In genomic region chr1:206922524-206922923, GRCh38 we compare ENCODE assay signal across 19 cellular contexts. TPM values are rescaled to one million over a fixed set of nuclear protein-coding genes. Genes with fewer than 3 reads are reported as not detected.
DNase-seq lines count a peak whose midpoint lies in the region; ATAC-seq, FAIRE-seq and TF ChIP-seq lines count a peak whose summit lies in the region.
"Had no signal": no experiment of that assay in that cellular context is flagged by ENCODE, and none has a peak within 500 bp of the region (broad histone marks: within the 10 kb centered on the region; RNA-seq: fewer than 3 reads in every experiment).

No MANE protein-coding gene starts in this region.

- DNase-seq in natural killer cell (no peak), K562 (ENCODE audit: extremely low read depth in 1 of 4, low spot score in 3 of 4) (no peak), Kasumi-1 (lab: John Stamatoyannopoulos, UW) (no peak), D341Med (ENCODE audit: low spot score) (no peak)
- no peak for DNase-seq in natural killer cell treated with Interleukin-12 subunit alpha and Interleukin-12 subunit beta and Interleukin-15 and Interleukin-18, amount 100 ng/mL, for 72 hours (ENCODE audit: low spot score)
- no peak for DNase-seq in activated naive CD4-positive, alpha-beta T cell treated with anti-CD3 and anti-CD28 coated beads, Interleukin-2, amount 50 U/mL, for 16 hours
- DNase-seq in central memory CD4-positive, alpha-beta T cell, result no peak
- DNase-seq: foreskin melanocyte, GOT3, NCI-H1048, NCI-H526 had no signal

- in situ Hi-C loops in K562 (cut with MboI), result loop anchor here (25.0 kb wide), 1 partner anchor 310 kb away; the partner anchor contains the start of gene EIF2D

- H3K27ac ChIP-seq in K562 (ENCODE audit: extremely low read depth, low read depth, low read length), result no peak overlapping the region
- peak overlapping the region; percentile 73 to 89 for H3K27ac ChIP-seq in mucosa of rectum (ENCODE audit: low read depth in 2 of 2, low read length in 2 of 2)
- H3K27ac ChIP-seq: A549, SK-N-MC had no signal

- H4K20me1 ChIP-seq in K562 (replicated peaks; ENCODE audit: control insufficient read depth, insufficient read depth, low read length), result no peaks in the 10 kb centered on the region

- H3K27ac Mint-ChIP-seq in natural killer cell, result no peak overlapping the region
- H3K27ac Mint-ChIP-seq in natural killer cell treated with Interleukin-12 subunit alpha and Interleukin-12 subunit beta and Interleukin-15 and Interleukin-18, amount 100 ng/mL, for 72 hours, result no peak overlapping the region
- H3K27ac Mint-ChIP-seq: IgD-negative memory B cell had no signal

- peaks cover 17 to 26% of the 10 kb centered on the region in 2 donors for H3K4me1 Mint-ChIP-seq in natural killer cell
- H3K4me1 Mint-ChIP-seq in natural killer cell treated with Interleukin-12 subunit alpha and Interleukin-12 subunit beta and Interleukin-15 and Interleukin-18, amount 100 ng/mL, for 72 hours (ENCODE audit: low read depth in 2 of 2), result peaks cover 34 to 40% of the 10 kb centered on the region in 2 donors

- H3K9me3 ChIP-seq in K562 (replicated peaks; ENCODE audit: control insufficient read depth, insufficient read depth, low read depth, low read length) (no peaks in the 10 kb centered on the region; the same call in 1 of the 2 replicates), mucosa of rectum (ENCODE audit: control insufficient read depth in 2 of 2, low read length in 2 of 2) (no peaks in the 10 kb centered on the region)
- H3K9me3 ChIP-seq: A549, prostate gland had no signal

- TF ChIP-seq POLR2A in K562 (conservative IDR thresholded peaks at IDR 0.05), result no peak

- CTCF ChIA-PET in K562 (lab: Yijun Ruan, JAX; ENCODE audit: low intra/inter-chr PET ratio), result no interaction called here

- no peaks in the 10 kb centered on the region for H3K79me2 ChIP-seq in K562 (ENCODE audit: control insufficient read depth, insufficient read depth, low read length)

- H3K9me1 ChIP-seq in K562 (ENCODE audit: control insufficient read depth, insufficient read depth, low read length), result no peaks in the 10 kb centered on the region

- peak overlapping the region; percentile 88 for H3K4me3 Mint-ChIP-seq in natural killer cell
- no peak overlapping the region for H3K4me3 Mint-ChIP-seq in natural killer cell treated with Interleukin-12 subunit alpha and Interleukin-12 subunit beta and Interleukin-15 and Interleukin-18, amount 100 ng/mL, for 72 hours
- H3K4me3 Mint-ChIP-seq: IgD-negative memory B cell had no signal

- FAIRE-seq in K562 (lab: Jason Lieb, UNC), result no peak
- FAIRE-seq: A549 had no signal

- ATAC-seq in natural killer cell (no peak), K562 (no peak)
- ATAC-seq in natural killer cell treated with Interleukin-12 subunit alpha and Interleukin-12 subunit beta and Interleukin-15 and Interleukin-18, amount 100 ng/mL, for 72 hours, result no peak
- ATAC-seq: A549 had no signal

- intact Hi-C loops in natural killer cell (cut with micrococcal nuclease), result loop anchor here (5.0 to 10.0 kb wide), 3 partner anchors 210 to 402 kb away; partner anchors contain the start of gene CD55
- intact Hi-C loops in K562 (cut with micrococcal nuclease), result no loop called here

- no peaks in the 10 kb centered on the region for H3K27me3 Mint-ChIP-seq in natural killer cell (ENCODE audit: low read depth in 2 of 2)
- H3K27me3 Mint-ChIP-seq in natural killer cell treated with Interleukin-12 subunit alpha and Interleukin-12 subunit beta and Interleukin-15 and Interleukin-18, amount 100 ng/mL, for 72 hours, result no peaks in the 10 kb centered on the region
- H3K27me3 Mint-ChIP-seq: IgD-negative memory B cell had no signal

- WGBS in K562 (ENCODE audit: insufficient coverage, low coverage, missing lambda C conversion rate), result 0% methylated on average over 1 of the region's 1 CpG

- no peaks in the 10 kb centered on the region for H3K9me3 Mint-ChIP-seq in natural killer cell
- no peaks in the 10 kb centered on the region for H3K9me3 Mint-ChIP-seq in natural killer cell treated with Interleukin-12 subunit alpha and Interleukin-12 subunit beta and Interleukin-15 and Interleukin-18, amount 100 ng/mL, for 72 hours
- H3K9me3 Mint-ChIP-seq: IgD-negative memory B cell had no signal

- H3K27me3 ChIP-seq in K562 (ENCODE audit: control insufficient read depth in 2 of 2, insufficient read depth in 2 of 2, low read length in 2 of 2) (peaks cover 2 to 6% of the 10 kb centered on the region in 2 experiments; a peak in 2 of 5 replicates), mucosa of rectum (ENCODE audit: control insufficient read depth in 2 of 2, insufficient read depth in 2 of 2, low read length in 2 of 2) (no peaks in the 10 kb centered on the region)

- peak overlapping the region; percentile 70; the same call in 1 of the 2 replicates for H2AFZ ChIP-seq in K562 (ENCODE audit: low read depth, low read length)

- peaks cover 7% of the 10 kb centered on the region for H3K36me3 Mint-ChIP-seq in natural killer cell
- no peaks in the 10 kb centered on the region for H3K36me3 Mint-ChIP-seq in natural killer cell treated with Interleukin-12 subunit alpha and Interleukin-12 subunit beta and Interleukin-15 and Interleukin-18, amount 100 ng/mL, for 72 hours

- H3K4me3 ChIP-seq in K562 (no peak overlapping the region), mucosa of rectum (ENCODE audit: low read length in 2 of 2) (peak overlapping the region in 1 of 2 donors; percentile 75)
- H3K4me3 ChIP-seq: A549, prostate gland, SK-N-MC had no signal

- H3K4me2 ChIP-seq in K562 (ENCODE audit: insufficient read depth, low read length), result no peak overlapping the region
- H3K4me2 ChIP-seq: A549 had no signal

- H3K36me3 ChIP-seq in K562 (ENCODE audit: control insufficient read depth, insufficient read depth, low read length) (no peaks in the 10 kb centered on the region), mucosa of rectum (ENCODE audit: control insufficient read depth in 2 of 2, insufficient read depth in 2 of 2, low read length in 2 of 2) (no peaks in the 10 kb centered on the region)
- H3K36me3 ChIP-seq: prostate gland had no signal

- H3K9ac ChIP-seq in K562 (ENCODE audit: insufficient read depth in 1 of 2, low read depth in 2 of 2, low read length in 2 of 2), result no peak overlapping the region
- peak overlapping the region; percentile 44 to 47 for H3K9ac ChIP-seq in mucosa of rectum (ENCODE audit: low read depth in 1 of 2, low read length in 2 of 2)

- H3K4me1 ChIP-seq in K562 (replicated peaks in 1 of 2; ENCODE audit: control insufficient read depth in 2 of 2, insufficient read depth in 2 of 2, low read length in 2 of 2) (peaks cover 4 to 27% of the 10 kb centered on the region in 2 experiments), mucosa of rectum (ENCODE audit: control insufficient read depth in 2 of 2, insufficient read depth in 2 of 2, low read length in 2 of 2) (peaks cover 25 to 33% of the 10 kb centered on the region in 2 donors)
- H3K4me1 ChIP-seq: prostate gland had no signal

- no peak for TF ChIP-seq EP300 in K562 (IDR thresholded peaks at IDR 0.05; ENCODE audit: low read length)

- TF ChIP-seq RAD21 in K562 (CRISPR knock-in tag; conservative IDR thresholded peaks at IDR 0.05 in 1 of 2, IDR thresholded peaks at IDR 0.05 in 1 of 2), result no peak

- BruUV-seq in K562 (replicated peaks; lab: Mats Ljungman, UMichigan), result no TSS peak

- POLR2A ChIA-PET in K562 (lab: Yijun Ruan, JAX), result interaction anchor here (0.6 to 2.1 kb wide), 6 partner anchors 9 to 231 kb away, joined by 3 to 6 read pairs (median 3); no protein-coding TSS in a partner anchor

- TF ChIP-seq CTCF in natural killer cell (IDR thresholded peaks at IDR 0.05) (no peak), K562 (IDR thresholded peaks at IDR 0.05 in 2 of 3, conservative IDR thresholded peaks at IDR 0.05 in 1 of 3; ENCODE audit: insufficient read depth in 2 of 3, low read depth in 1 of 3, low read length in 3 of 3) (no peak)

RNA-seq across cellular contexts. Expression of gene FCMR, which starts 0.8 kb away (rescaled TPM):
- 100 to 1,000 TPM; 157 to 178 (median 177) TPM for total RNA-seq in natural killer cell
- 1 to 10 TPM; 4.1 to 6.8 TPM for total RNA-seq in natural killer cell treated with Interleukin-12 subunit alpha and Interleukin-12 subunit beta and Interleukin-15 and Interleukin-18, amount 100 ng/mL, for 72 hours
- total RNA-seq in K562 (2011; cell fraction: chromatin; rRNA removed; ENCODE audit: low replicate concordance), result not detected in 2 replicates
- total RNA-seq in K562 (2011; cell fraction: nucleolus; rRNA removed), result not detected in 2 replicates
- total RNA-seq in K562 (2011; cell fraction: nucleoplasm; rRNA removed), result not detected in 2 replicates
- not detected in 2 replicates for total RNA-seq in K562 (2014; rRNA removed)
- not detected in 2 replicates for total RNA-seq in K562 (2014; rRNA removed; fragmentation: Illumina TruSeq; extraction: Trizol)
- 0.11 TPM in 1 of 2 replicates, not detected in the other for total RNA-seq in K562 (2015; rRNA removed; fragmentation: Illumina TruSeq; extraction: Trizol)
- total RNA-seq in K562 (2021), result 0.54 and 0.82 TPM in 2 replicates
- polyA plus RNA-seq in K562 (2011; rRNA removed), result not detected in 2 replicates
- polyA plus RNA-seq in K562 (2011; cell fraction: cytosol; rRNA removed), result 0.22 and 0.28 TPM in 2 replicates
- 0.25 and 0.26 TPM in 2 replicates for polyA plus RNA-seq in K562 (2011; cell fraction: nucleus; rRNA removed)
- 0.16 and 0.55 TPM in 2 replicates for polyA plus RNA-seq in K562 (2012)
- polyA plus RNA-seq in K562 (2014; fragmentation: Illumina TruSeq; extraction: Trizol), result 0.30 and 0.32 TPM in 2 replicates
- under 1 TPM in 1 of 2 experiments, not detected in 1; 0.11 TPM for polyA plus RNA-seq in K562 (2014; fragmentation: Nextera tagmentation; extraction: Ambion mirVana)
- not detected in 2 replicates for polyA plus RNA-seq in K562 (2014; rRNA removed)
- polyA minus RNA-seq in K562 (2011; rRNA and poly(A)+ RNA removed), result 0.32 TPM in 1 of 2 replicates, not detected in the other
- not detected in 2 replicates for polyA minus RNA-seq in K562 (2011; cell fraction: cytosol; rRNA and poly(A)+ RNA removed)
- not detected in 2 replicates for polyA minus RNA-seq in K562 (2011; cell fraction: nucleus; rRNA and poly(A)+ RNA removed)

RNA-seq across cellular contexts. Expression of gene PIGR, which starts 23.7 kb away (rescaled TPM):
- under 1 TPM in 1 of 3 donors, not detected in 2; 0.38 TPM for total RNA-seq in natural killer cell
- under 1 TPM in 1 of 2 donors, not detected in 1; 0.08 TPM for total RNA-seq in natural killer cell treated with Interleukin-12 subunit alpha and Interleukin-12 subunit beta and Interleukin-15 and Interleukin-18, amount 100 ng/mL, for 72 hours
- not detected in 2 replicates for total RNA-seq in K562 (2011; cell fraction: chromatin; rRNA removed; ENCODE audit: low replicate concordance)
- total RNA-seq in K562 (2011; cell fraction: nucleolus; rRNA removed), result not detected in 2 replicates
- total RNA-seq in K562 (2011; cell fraction: nucleoplasm; rRNA removed), result not detected in 2 replicates
- total RNA-seq in K562 (2014; rRNA removed), result 0.05 TPM in 1 of 2 replicates, not detected in the other
- total RNA-seq in K562 (2014; rRNA removed; fragmentation: Illumina TruSeq; extraction: Trizol), result not detected in 2 replicates
- total RNA-seq in K562 (2015; rRNA removed; fragmentation: Illumina TruSeq; extraction: Trizol), result 0.04 TPM in 1 of 2 replicates, not detected in the other
- 1.5 and 2.7 TPM in 2 replicates for total RNA-seq in K562 (2021)
- not detected in 2 replicates for polyA plus RNA-seq in K562 (2011; rRNA removed)
- 0.01 TPM in 1 of 2 replicates, not detected in the other for polyA plus RNA-seq in K562 (2011; cell fraction: cytosol; rRNA removed)
- polyA plus RNA-seq in K562 (2011; cell fraction: nucleus; rRNA removed), result not detected in 2 replicates
- polyA plus RNA-seq in K562 (2012), result 0.05 and 0.10 TPM in 2 replicates
- polyA plus RNA-seq in K562 (2014; fragmentation: Illumina TruSeq; extraction: Trizol), result 0.03 TPM in 1 of 2 replicates, not detected in the other
- polyA plus RNA-seq in K562 (2014; fragmentation: Nextera tagmentation; extraction: Ambion mirVana), result under 1 TPM; 0.01 to 0.03 TPM
- polyA plus RNA-seq in K562 (2014; rRNA removed), result not detected in 2 replicates
- not detected in 2 replicates for polyA minus RNA-seq in K562 (2011; rRNA and poly(A)+ RNA removed)
- polyA minus RNA-seq in K562 (2011; cell fraction: cytosol; rRNA and poly(A)+ RNA removed), result not detected in 2 replicates
- not detected in 2 replicates for polyA minus RNA-seq in K562 (2011; cell fraction: nucleus; rRNA and poly(A)+ RNA removed)

RNA-seq across cellular contexts. Expression of gene IL24, which starts 25.3 kb away (rescaled TPM):
- not detected for total RNA-seq in natural killer cell
- total RNA-seq in natural killer cell treated with Interleukin-12 subunit alpha and Interleukin-12 subunit beta and Interleukin-15 and Interleukin-18, amount 100 ng/mL, for 72 hours, result not detected
- not detected in 2 replicates for total RNA-seq in K562 (2011; cell fraction: chromatin; rRNA removed; ENCODE audit: low replicate concordance)
- total RNA-seq in K562 (2011; cell fraction: nucleolus; rRNA removed), result not detected in 2 replicates
- total RNA-seq in K562 (2011; cell fraction: nucleoplasm; rRNA removed), result not detected in 2 replicates
- not detected in 2 replicates for total RNA-seq in K562 (2014; rRNA removed)
- total RNA-seq in K562 (2014; rRNA removed; fragmentation: Illumina TruSeq; extraction: Trizol), result not detected in 2 replicates
- not detected in 2 replicates for total RNA-seq in K562 (2015; rRNA removed; fragmentation: Illumina TruSeq; extraction: Trizol)
- not detected in 2 replicates for total RNA-seq in K562 (2021)
- not detected in 2 replicates for polyA plus RNA-seq in K562 (2011; rRNA removed)
- polyA plus RNA-seq in K562 (2011; cell fraction: cytosol; rRNA removed), result 0.04 and 0.06 TPM in 2 replicates
- 0.07 TPM in 1 of 2 replicates, not detected in the other for polyA plus RNA-seq in K562 (2011; cell fraction: nucleus; rRNA removed)
- polyA plus RNA-seq in K562 (2012), result 0.04 and 0.22 TPM in 2 replicates
- polyA plus RNA-seq in K562 (2014; fragmentation: Illumina TruSeq; extraction: Trizol), result not detected in 2 replicates
- polyA plus RNA-seq in K562 (2014; fragmentation: Nextera tagmentation; extraction: Ambion mirVana), result under 1 TPM in 1 of 2 experiments, not detected in 1; 0.04 TPM
- polyA plus RNA-seq in K562 (2014; rRNA removed), result 0.19 TPM in 1 of 2 replicates, not detected in the other
- not detected in 2 replicates for polyA minus RNA-seq in K562 (2011; rRNA and poly(A)+ RNA removed)
- polyA minus RNA-seq in K562 (2011; cell fraction: cytosol; rRNA and poly(A)+ RNA removed), result not detected in 2 replicates
- polyA minus RNA-seq in K562 (2011; cell fraction: nucleus; rRNA and poly(A)+ RNA removed), result not detected in 2 replicates
- total RNA-seq: aorta, left lobe of liver, prostate gland, urinary bladder had no signal
- polyA plus RNA-seq: aorta had no signal

RNA-seq across cellular contexts. Expression of gene FCAMR, which starts 47.7 kb away (rescaled TPM):
- total RNA-seq in natural killer cell (not detected), K562 (2014; rRNA removed) (not detected in 2 replicates), K562 (2014; rRNA removed; fragmentation: Illumina TruSeq; extraction: Trizol) (not detected in 2 replicates), K562 (2015; rRNA removed; fragmentation: Illumina TruSeq; extraction: Trizol) (not detected in 2 replicates), K562 (2021) (not detected in 2 replicates)
- not detected for total RNA-seq in natural killer cell treated with Interleukin-12 subunit alpha and Interleukin-12 subunit beta and Interleukin-15 and Interleukin-18, amount 100 ng/mL, for 72 hours
- not detected in 2 replicates for total RNA-seq in K562 (2011; cell fraction: chromatin; rRNA removed; ENCODE audit: low replicate concordance)
- total RNA-seq in K562 (2011; cell fraction: nucleolus; rRNA removed), result not detected in 2 replicates
- total RNA-seq in K562 (2011; cell fraction: nucleoplasm; rRNA removed), result not detected in 2 replicates
- polyA plus RNA-seq in K562 (2011; rRNA removed) (not detected in 2 replicates), K562 (2014; fragmentation: Illumina TruSeq; extraction: Trizol) (not detected in 2 replicates), K562 (2014; fragmentation: Nextera tagmentation; extraction: Ambion mirVana) (not detected), K562 (2014; rRNA removed) (not detected in 2 replicates)
- not detected in 2 replicates for polyA plus RNA-seq in K562 (2011; cell fraction: cytosol; rRNA removed)
- not detected in 2 replicates for polyA plus RNA-seq in K562 (2011; cell fraction: nucleus; rRNA removed)
- polyA plus RNA-seq in K562 (2012), result not detected in 2 replicates
- polyA minus RNA-seq in K562 (2011; rRNA and poly(A)+ RNA removed), result not detected in 2 replicates
- not detected in 2 replicates for polyA minus RNA-seq in K562 (2011; cell fraction: cytosol; rRNA and poly(A)+ RNA removed)
- polyA minus RNA-seq in K562 (2011; cell fraction: nucleus; rRNA and poly(A)+ RNA removed), result not detected in 2 replicates
- total RNA-seq: aorta, urinary bladder had no signal
- polyA plus RNA-seq: A549, aorta, IgD-negative memory B cell, urinary bladder had no signal

RNA-seq across cellular contexts. Expression of gene IL20, which starts 57.1 kb away (rescaled TPM):
- total RNA-seq in natural killer cell (not detected), K562 (2014; rRNA removed) (not detected in 2 replicates), K562 (2014; rRNA removed; fragmentation: Illumina TruSeq; extraction: Trizol) (not detected in 2 replicates), K562 (2015; rRNA removed; fragmentation: Illumina TruSeq; extraction: Trizol) (not detected in 2 replicates), K562 (2021) (not detected in 2 replicates)
- total RNA-seq in natural killer cell treated with Interleukin-12 subunit alpha and Interleukin-12 subunit beta and Interleukin-15 and Interleukin-18, amount 100 ng/mL, for 72 hours, result not detected
- total RNA-seq in K562 (2011; cell fraction: chromatin; rRNA removed; ENCODE audit: low replicate concordance), result not detected in 2 replicates
- total RNA-seq in K562 (2011; cell fraction: nucleolus; rRNA removed), result not detected in 2 replicates
- not detected in 2 replicates for total RNA-seq in K562 (2011; cell fraction: nucleoplasm; rRNA removed)
- polyA plus RNA-seq in K562 (2011; rRNA removed) (not detected in 2 replicates), K562 (2014; fragmentation: Illumina TruSeq; extraction: Trizol) (not detected in 2 replicates), K562 (2014; fragmentation: Nextera tagmentation; extraction: Ambion mirVana) (not detected), K562 (2014; rRNA removed) (not detected in 2 replicates)
- not detected in 2 replicates for polyA plus RNA-seq in K562 (2011; cell fraction: cytosol; rRNA removed)
- not detected in 2 replicates for polyA plus RNA-seq in K562 (2011; cell fraction: nucleus; rRNA removed)
- polyA plus RNA-seq in K562 (2012), result not detected in 2 replicates
- not detected in 2 replicates for polyA minus RNA-seq in K562 (2011; rRNA and poly(A)+ RNA removed)
- not detected in 2 replicates for polyA minus RNA-seq in K562 (2011; cell fraction: cytosol; rRNA and poly(A)+ RNA removed)
- not detected in 2 replicates for polyA minus RNA-seq in K562 (2011; cell fraction: nucleus; rRNA and poly(A)+ RNA removed)
- total RNA-seq: aorta, left lobe of liver, prostate gland, urinary bladder had no signal
- polyA plus RNA-seq: aorta, IgD-negative memory B cell, urinary bladder had no signal

Comparison
In these comparisons a context has a peak if more than half of its experiments do, and no peak if none do; other contexts are left out.
1. RNA of gene FCMR, which starts 0.8 kb away (total RNA-seq): 157 to 178 TPM in natural killer cell; 4.1 to 6.8 TPM in natural killer cell treated with Interleukin-12 subunit alpha and Interleukin-12 subunit beta and Interleukin-15 and Interleukin-18, amount 100 ng/mL, for 72 hours and 0.11 to 0.82 TPM in K562; every median in the first group is over 10 times any median in the second.
2. H3K9ac ChIP-seq: peak in mucosa of rectum (2 of 2); none in K562 (0 of 2).